Comparison of ENCODE assay signal across 11 cellular contexts in the genomic region with DNA sequence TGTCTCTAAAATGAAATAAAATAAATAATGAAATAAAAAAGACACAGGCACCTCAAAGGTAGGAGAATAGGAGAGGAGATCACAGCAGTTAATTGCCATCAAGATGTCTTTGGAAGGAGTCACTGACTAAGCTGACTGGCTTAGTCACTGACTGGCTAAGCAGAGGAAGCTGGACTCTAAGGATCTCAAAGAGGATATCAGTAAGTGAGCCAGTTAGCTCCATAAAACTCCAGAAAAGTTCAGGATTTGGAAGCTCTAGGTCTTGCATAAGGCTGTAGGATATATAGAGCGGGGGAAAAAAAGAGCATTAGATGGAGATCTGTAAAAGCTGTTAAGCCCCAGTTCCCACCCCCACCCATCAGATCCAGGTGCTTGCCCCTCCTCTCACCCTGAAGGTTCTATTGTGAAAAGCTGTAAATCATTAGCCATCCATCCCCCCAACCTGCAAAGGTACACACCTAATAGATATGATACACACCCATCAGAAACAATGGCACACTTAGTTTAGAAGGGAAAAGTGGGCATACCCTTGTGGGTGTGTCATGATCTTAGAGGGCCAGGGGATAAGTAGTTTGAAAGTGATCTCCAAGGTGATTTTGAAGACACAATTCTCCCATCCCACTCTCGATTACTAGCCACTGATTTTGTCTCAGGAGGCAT. TPM values are rescaled to one million over a fixed set of nuclear protein-coding genes. Genes with fewer than 3 reads are reported as not detected.
DNase-seq lines count a peak whose midpoint lies in the region; ATAC-seq and TF ChIP-seq lines count a peak whose summit lies in the region.
"Had no signal": no experiment of that assay in that cellular context is flagged by ENCODE, and none has a peak within 500 bp of the region (broad histone marks: within the 10 kb centered on the region; RNA-seq: fewer than 3 reads in every experiment).

No MANE protein-coding gene starts in this region.

- peak overlapping the region; percentile 63 for H4K91ac ChIP-seq in IMR-90 (ENCODE audit: insufficient read depth, low read depth, low read length)

- H2AK9ac ChIP-seq in IMR-90 (replicated peaks; ENCODE audit: low read depth, low read length, poor library complexity) = no peak overlapping the region

- TF ChIP-seq CTCF in IMR-90 (conservative IDR thresholded peaks at IDR 0.05; ENCODE audit: low read depth, low read length) (no peak), colonic mucosa (IDR thresholded peaks at IDR 0.05) (no peak)

- POLR2A ChIA-PET in IMR-90 (lab: Charles Lee; ENCODE audit: unreplicated experiment) = no interaction called here

- peak; percentile 21 for DNase-seq in COLO668 (lab: John Stamatoyannopoulos, UW; ENCODE audit: unreplicated experiment)
- DNase-seq in IMR-90 = peak; percentile 62
- DNase-seq in colonic mucosa = peak; percentile 32
- peak; percentile 71 for DNase-seq in mucosa of gallbladder (ENCODE audit: low spot score)
- no peak for DNase-seq in cerebellar cortex (ENCODE audit: low spot score)
- no peak for DNase-seq in SKM-1 (lab: John Stamatoyannopoulos, UW; ENCODE audit: unreplicated experiment)
- DNase-seq in Karpas-422 = no peak
- DNase-seq: activated CD4-positive, alpha-beta T cell treated with anti-CD3 and anti-CD28 coated beads, Interleukin-2, amount 10 ng/mL, durations not matched to agents 24 days and 14 days; amygdala had no signal

- CTCF ChIA-PET in IMR-90 (lab: Yijun Ruan, JAX) = interaction anchor here (0.5 to 1.3 kb wide), 3 partner anchors 9 to 118 kb away, joined by 3 read pairs; no protein-coding TSS in a partner anchor

- no peaks in the 10 kb centered on the region for H3K36me3 ChIP-seq in IMR-90 (ENCODE audit: control insufficient read depth, insufficient read depth, low read length)
- H3K36me3 ChIP-seq in colonic mucosa = no peaks in the 10 kb centered on the region
- no peaks in the 10 kb centered on the region for H3K36me3 ChIP-seq in Karpas-422 (ENCODE audit: insufficient read depth, low read length)

- TF ChIP-seq RAD21 in IMR-90 (IDR thresholded peaks at IDR 0.05; ENCODE audit: low read length) = no peak

- no peak overlapping the region for H3K9ac ChIP-seq in IMR-90 (ENCODE audit: low read depth, low read length)
- no peak overlapping the region for H3K9ac ChIP-seq in colonic mucosa (ENCODE audit: low read depth in 2 of 2, low read length in 2 of 2)
- no peak overlapping the region for H3K9ac ChIP-seq in Karpas-422 (ENCODE audit: low read length)

- peaks cover 9% of the 10 kb centered on the region for H3K4me1 ChIP-seq in IMR-90 (ENCODE audit: control insufficient read depth, insufficient read depth, low read length)
- H3K4me1 ChIP-seq in colonic mucosa = no peaks in the 10 kb centered on the region
- no peaks in the 10 kb centered on the region for H3K4me1 ChIP-seq in Karpas-422 (ENCODE audit: low read length)

- no peak overlapping the region for H3K56ac ChIP-seq in IMR-90 (ENCODE audit: extremely low read depth, insufficient read depth, low read length)

- in situ Hi-C loops in IMR-90 (cut with MboI; ENCODE audit: low sequenced_read_pairs) = no loop called here

- 0 out of 3 replicates have a peak overlapping the region, but pooled peaks have one; percentile 70 for H2BK15ac ChIP-seq in IMR-90 (ENCODE audit: low read depth, low read length)

- H2AFZ ChIP-seq in IMR-90 (replicated peaks; ENCODE audit: low read length, poor library complexity) (no peak overlapping the region), Karpas-422 (ENCODE audit: low read length) (no peak overlapping the region)

- no peak for TF ChIP-seq POLR2A in IMR-90 (IDR thresholded peaks at IDR 0.05; ENCODE audit: low read depth, low read length)

- H3K9me3 ChIP-seq in IMR-90 (ENCODE audit: control insufficient read depth, insufficient read depth, low read length) = no peaks in the 10 kb centered on the region
- no peaks in the 10 kb centered on the region for H3K9me3 ChIP-seq in colonic mucosa
- H3K9me3 ChIP-seq in Karpas-422 (ENCODE audit: low read length) = no peaks in the 10 kb centered on the region

- no peak overlapping the region for H2BK5ac ChIP-seq in IMR-90 (ENCODE audit: low read depth, low read length, poor library complexity, severe bottlenecking)

- BruUV-seq in IMR-90 (replicated peaks; lab: Mats Ljungman, UMichigan) = no TSS peak

- H4K20me1 ChIP-seq in IMR-90 (ENCODE audit: insufficient read depth, low read length) (no peaks in the 10 kb centered on the region), Karpas-422 (ENCODE audit: insufficient read depth, low read depth, low read length) (no peaks in the 10 kb centered on the region)

- H3K9me2 ChIP-seq in Karpas-422 (replicated peaks; ENCODE audit: insufficient read depth, low read length) = no peaks in the 10 kb centered on the region

- H3K14ac ChIP-seq in IMR-90 (replicated peaks; ENCODE audit: low read depth, low read length) = no peak overlapping the region

- H4K5ac ChIP-seq in IMR-90 (ENCODE audit: low read depth, low read length) = peak overlapping the region; percentile 63

- no CpG with 5 or more reads among the region's 2 CpGs for WGBS in IMR-90 (ENCODE audit: extremely low coverage in 2 of 2, insufficient read length in 1 of 2), 2 experiments

- H3K79me1 ChIP-seq in IMR-90 (ENCODE audit: low read depth in 1 of 2, low read length in 2 of 2) = peaks cover 0 to 10% of the 10 kb centered on the region in 2 experiments; a peak in 2 of 4 replicates

- intact Hi-C loops in IMR-90 (cut with micrococcal nuclease) (no loop called here), colonic mucosa (cut with DNase I) (no loop called here)

- peak; percentile 68 for ATAC-seq in IMR-90 (ENCODE audit: low read depth)
- no peak for ATAC-seq in HG03378 (IDR thresholded peaks at IDR 0.05; ENCODE audit: unreplicated experiment)
- ATAC-seq: K562 had no signal

- no peak overlapping the region for H3K23ac ChIP-seq in IMR-90 (ENCODE audit: low read depth, low read length)

- no peak overlapping the region for H3K4me2 ChIP-seq in IMR-90 (ENCODE audit: low read depth, low read length)
- no peak overlapping the region for H3K4me2 ChIP-seq in Karpas-422 (ENCODE audit: low read depth, low read length, poor library complexity, severe bottlenecking)

- dilution Hi-C loops in IMR-90 (cut with HindIII; ENCODE audit: low sequenced_read_pairs, unreplicated experiment) = no loop called here

- H3K4me3 ChIP-seq in IMR-90 (ENCODE audit: insufficient read depth, low read depth, low read length) (no peak overlapping the region), colonic mucosa (no peak overlapping the region), Karpas-422 (ENCODE audit: low read length) (no peak overlapping the region)
- H3K4me3 ChIP-seq: K562 had no signal

- peak overlapping the region; percentile 64; the same call in 1 of the 2 replicates for H3K27ac ChIP-seq in IMR-90 (ENCODE audit: insufficient read depth, low read length)
- peak overlapping the region; percentile 46 for H3K27ac ChIP-seq in colonic mucosa
- H3K27ac ChIP-seq in Karpas-422 (ENCODE audit: low read length) = no peak overlapping the region

- H2AK5ac ChIP-seq in IMR-90 (ENCODE audit: low read depth, low read length) = peak overlapping the region; percentile 68; the same call in 1 of the 2 replicates

- peak overlapping the region; percentile 71 for H3K4ac ChIP-seq in IMR-90 (ENCODE audit: low read depth, low read length)

- peak overlapping the region; percentile 31 to 49; a peak in 1 of 4 replicates for H4K8ac ChIP-seq in IMR-90 (ENCODE audit: low read depth in 2 of 2, low read length in 2 of 2)

- peak overlapping the region; percentile 62 for H3K18ac ChIP-seq in IMR-90 (ENCODE audit: low read depth, low read length)

- peak overlapping the region; percentile 89 for H2BK120ac ChIP-seq in IMR-90 (ENCODE audit: low read depth, low read length)

- H3K9me1 ChIP-seq in IMR-90 (ENCODE audit: insufficient read depth, low read length) = peaks cover 4% of the 10 kb centered on the region

- H3K27me3 ChIP-seq in IMR-90 (ENCODE audit: control insufficient read depth, insufficient read depth, low read length) (no peaks in the 10 kb centered on the region), colonic mucosa (no peaks in the 10 kb centered on the region), Karpas-422 (ENCODE audit: low read length) (no peaks in the 10 kb centered on the region)

- H3K79me2 ChIP-seq in Karpas-422 (ENCODE audit: low read length) = no peaks in the 10 kb centered on the region

- peak overlapping the region; percentile 75 for H2BK20ac ChIP-seq in IMR-90 (ENCODE audit: low read depth, low read length)

TF ChIP-seq in IMR-90, 13 proteins besides CTCF, POLR2A, EP300 and RAD21:
- TF ChIP-seq MAZ (IDR thresholded peaks at IDR 0.05; ENCODE audit: borderline replicate concordance, low read depth, low read length) (no peak), SMC3 (IDR thresholded peaks at IDR 0.05; ENCODE audit: low read depth, low read length) (no peak), MAFK (IDR thresholded peaks at IDR 0.05; ENCODE audit: low read depth, low read length) (no peak), FOS (IDR thresholded peaks at IDR 0.05; ENCODE audit: low read depth, low read length) (no peak)
- TF ChIP-seq, protein P1, sequence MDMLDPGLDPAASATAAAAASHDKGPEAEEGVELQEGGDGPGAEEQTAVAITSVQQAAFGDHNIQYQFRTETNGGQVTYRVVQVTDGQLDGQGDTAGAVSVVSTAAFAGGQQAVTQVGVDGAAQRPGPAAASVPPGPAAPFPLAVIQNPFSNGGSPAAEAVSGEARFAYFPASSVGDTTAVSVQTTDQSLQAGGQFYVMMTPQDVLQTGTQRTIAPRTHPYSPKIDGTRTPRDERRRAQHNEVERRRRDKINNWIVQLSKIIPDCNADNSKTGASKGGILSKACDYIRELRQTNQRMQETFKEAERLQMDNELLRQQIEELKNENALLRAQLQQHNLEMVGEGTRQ (IDR thresholded peaks at IDR 0.05; ENCODE audit: low read depth, low read length) = no peak
- TF ChIP-seq, protein P2, sequence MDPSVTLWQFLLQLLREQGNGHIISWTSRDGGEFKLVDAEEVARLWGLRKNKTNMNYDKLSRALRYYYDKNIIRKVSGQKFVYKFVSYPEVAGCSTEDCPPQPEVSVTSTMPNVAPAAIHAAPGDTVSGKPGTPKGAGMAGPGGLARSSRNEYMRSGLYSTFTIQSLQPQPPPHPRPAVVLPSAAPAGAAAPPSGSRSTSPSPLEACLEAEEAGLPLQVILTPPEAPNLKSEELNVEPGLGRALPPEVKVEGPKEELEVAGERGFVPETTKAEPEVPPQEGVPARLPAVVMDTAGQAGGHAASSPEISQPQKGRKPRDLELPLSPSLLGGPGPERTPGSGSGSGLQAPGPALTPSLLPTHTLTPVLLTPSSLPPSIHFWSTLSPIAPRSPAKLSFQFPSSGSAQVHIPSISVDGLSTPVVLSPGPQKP (IDR thresholded peaks at IDR 0.05; ENCODE audit: borderline replicate concordance, low read depth, low read length) = no peak
TF ChIP-seq in IMR-90: peak in this region for 0.

RNA-seq across cellular contexts. Expression of a gene that starts 32.2 kb away (rescaled TPM):
- 2.9 and 3.3 TPM in 2 replicates for total RNA-seq in IMR-90 (2012; rRNA removed)
- polyA plus RNA-seq in IMR-90 (2012; rRNA removed) = 0.90 and 1.3 TPM in 2 replicates
- polyA plus RNA-seq in IMR-90 (2012; cell fraction: cytosol; rRNA removed) = 0.29 and 0.35 TPM in 2 replicates
- 0.13 and 0.99 TPM in 2 replicates for polyA plus RNA-seq in IMR-90 (2012; cell fraction: nucleus; rRNA removed; ENCODE audit: low replicate concordance)
- total RNA-seq in colonic mucosa = 10 to 100 TPM; 38.6 to 50.2 TPM
- total RNA-seq in mucosa of gallbladder = 38.6 TPM
- 0.04 TPM in 1 of 2 replicates, not detected in the other for total RNA-seq in Karpas-422 (2014; rRNA removed; shearing (Covaris generic); ENCODE audit: low replicate concordance)

Comparison
In these comparisons a context has a peak if more than half of its experiments do, and no peak if none do; other contexts are left out.
1. DNase-seq: peak in COLO668 (single experiment), IMR-90 (single experiment), colonic mucosa (single experiment) and mucosa of gallbladder (single experiment); none in cerebellar cortex (single experiment), SKM-1 (single experiment) and Karpas-422 (single experiment).